ENCODE assay signal across 15 cellular contexts in genomic region chr6:29981211-29981812, GRCh38. TPM values are rescaled to one million over a fixed set of nuclear protein-coding genes. Genes with fewer than 3 reads are reported as not detected.
DNase-seq lines count a peak whose midpoint lies in the region; ATAC-seq, FAIRE-seq and TF ChIP-seq lines count a peak whose summit lies in the region.
"Had no signal": no experiment of that assay in that cellular context is flagged by ENCODE, and none has a peak within 500 bp of the region (broad histone marks: within the 10 kb centered on the region; RNA-seq: fewer than 3 reads in every experiment).

No MANE protein-coding gene starts in this region.

- H3K36me3 Mint-ChIP-seq in endothelial cell (ENCODE audit: low read depth, unreplicated experiment) (peaks cover 9% of the 10 kb centered on the region), nephron progenitor cell (ENCODE audit: low read depth) (no peaks in the 10 kb centered on the region)

- no peaks in the 10 kb centered on the region for H3K27me3 ChIP-seq in small intestine (ENCODE audit: control insufficient read depth in 2 of 2, insufficient read depth in 2 of 2, low read length in 2 of 2)

- H3K4me3 ChIP-seq in small intestine (ENCODE audit: low read depth in 1 of 2, low read length in 2 of 2) = no peak overlapping the region

- H3K27ac ChIP-seq in small intestine (ENCODE audit: low read depth in 1 of 2, low read length in 1 of 2) = peak overlapping the region in 1 of 2 donors; percentile 1

- WGBS in small intestine, 3 donors = 16 to 48% (median 31%) methylated on average over 8 of the region's 8 CpGs

- TF ChIP-seq CTCF in endothelial cell (IDR thresholded peaks at IDR 0.05; ENCODE audit: unreplicated experiment) (no peak), nephron progenitor cell (IDR thresholded peaks at IDR 0.05) (no peak)

- no peaks in the 10 kb centered on the region for H3K9me3 ChIP-seq in small intestine (ENCODE audit: control insufficient read depth, low read depth)

- H3K36me3 ChIP-seq in small intestine (ENCODE audit: control insufficient read depth in 2 of 2, insufficient read depth in 2 of 2, low read length in 2 of 2) = no peaks in the 10 kb centered on the region

- no peaks in the 10 kb centered on the region for H3K9me3 Mint-ChIP-seq in endothelial cell (ENCODE audit: unreplicated experiment)
- peaks cover 4% of the 10 kb centered on the region for H3K9me3 Mint-ChIP-seq in nephron progenitor cell

- peaks cover 5% of the 10 kb centered on the region for H3K27me3 Mint-ChIP-seq in endothelial cell (ENCODE audit: unreplicated experiment)
- H3K27me3 Mint-ChIP-seq in nephron progenitor cell (ENCODE audit: low read depth, poor library complexity) = peaks cover 26% of the 10 kb centered on the region

- peaks cover 0 to 3% of the 10 kb centered on the region in 2 donors for H3K4me1 ChIP-seq in small intestine (ENCODE audit: control insufficient read depth in 2 of 2, insufficient read depth in 1 of 2, low read depth in 1 of 2, low read length in 1 of 2)

- H3K27ac Mint-ChIP-seq in endothelial cell (ENCODE audit: unreplicated experiment) = no peak overlapping the region
- H3K27ac Mint-ChIP-seq in nephron progenitor cell = no peak overlapping the region

- ATAC-seq in GM19023 (IDR thresholded peaks at IDR 0.05; ENCODE audit: unreplicated experiment) = no peak

- DNase-seq in activated CD8-positive, alpha-beta memory T cell treated with anti-CD3 and anti-CD28 coated beads for 24 hours = peak; percentile 24
- no peak for DNase-seq in activated CD8-positive, alpha-beta memory T cell treated with anti-CD3 and anti-CD28 coated beads, Interleukin-2, amount 50 U/mL, for 4 hours
- DNase-seq in NCI-H69 (lab: John Stamatoyannopoulos, UW) = peak; percentile 38
- no peak for DNase-seq in endothelial cell (ENCODE audit: low spot score)
- DNase-seq in small intestine = peak; percentile 83
- no peak for DNase-seq in dermis blood vessel endothelial cell
- no peak for DNase-seq in nephron progenitor cell
- DNase-seq: C1 segment of cervical spinal cord, DMS 273 treated with DMSO at 0.1 percent for 48 hours, HCEC 1CT, KBM-7, NCI-H1694 treated with DMSO at 0.1 percent for 48 hours, NCI-H524 treated with DMSO at 0.1 percent for 48 hours, SIG-M5 had no signal

- peaks cover 18% of the 10 kb centered on the region for H3K4me1 Mint-ChIP-seq in endothelial cell (ENCODE audit: unreplicated experiment)
- peaks cover 16% of the 10 kb centered on the region for H3K4me1 Mint-ChIP-seq in nephron progenitor cell

- H3K4me3 Mint-ChIP-seq in endothelial cell (ENCODE audit: unreplicated experiment) (peak overlapping the region; percentile 61), nephron progenitor cell (no peak overlapping the region)

- no peak for FAIRE-seq in small intestine (lab: Jason Lieb, UNC)

RNA-seq across cellular contexts. Expression of gene HLA-A, which starts 39.0 kb away (rescaled TPM):
- total RNA-seq in endothelial cell (ENCODE audit: unreplicated experiment) (167 TPM), dermis blood vessel endothelial cell (595 and 927 TPM in 2 replicates)
- 1,000 to 10,000 TPM in 2 of 3 donors, 100 to 1,000 TPM in 1; 844 to 1,584 (median 1,194) TPM for polyA plus RNA-seq in small intestine

Comparison
In these comparisons a context has a peak if more than half of its experiments do, and no peak if none do; other contexts are left out.
1. DNase-seq: peak in activated CD8-positive, alpha-beta memory T cell treated with anti-CD3 and anti-CD28 coated beads for 24 hours (single experiment), NCI-H69 (single experiment) and small intestine (single experiment); none in activated CD8-positive, alpha-beta memory T cell treated with anti-CD3 and anti-CD28 coated beads, Interleukin-2, amount 50 U/mL, for 4 hours (single experiment), endothelial cell (single experiment), dermis blood vessel endothelial cell (single experiment) and nephron progenitor cell (single experiment).